In the genomic region with DNA sequence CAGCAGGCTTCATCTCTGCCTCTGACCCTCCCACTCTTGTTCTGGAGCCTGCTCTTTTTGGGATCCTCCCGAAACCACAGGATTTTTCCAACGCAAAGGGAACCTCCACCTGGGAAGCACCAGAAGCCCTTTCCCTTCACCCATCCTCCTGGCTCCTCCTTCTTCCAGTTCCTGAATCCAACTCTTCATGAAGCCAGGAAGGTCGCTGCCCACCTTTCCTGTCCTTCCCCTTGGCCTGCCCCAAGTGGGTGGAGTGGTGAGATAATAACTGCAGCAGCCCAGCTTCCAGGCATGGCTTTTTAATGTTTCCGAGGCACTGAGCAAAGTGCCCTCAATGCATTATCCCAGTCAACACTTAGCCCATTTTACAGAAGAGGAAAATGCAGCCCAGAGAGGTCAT, we compare ENCODE assay signal across 12 cellular contexts.
DNase-seq lines count a peak whose midpoint lies in the region; ATAC-seq and TF ChIP-seq lines count a peak whose summit lies in the region.
"Had no signal": no experiment of that assay in that cellular context is flagged by ENCODE, and none has a peak within 500 bp of the region (broad histone marks: within the 10 kb centered on the region; RNA-seq: fewer than 3 reads in every experiment).

No MANE protein-coding gene starts in this region.

- DNase-seq in right cardiac atrium (peak in 2 of 3 donors; percentile 24 to 55), right atrium auricular region (ENCODE audit: low spot score) (no peak), NCI-H226 (peak; percentile 68), neural progenitor cell (ENCODE audit: low spot score) (peak; percentile 13), glomerular visceral epithelial cell (ENCODE audit: extremely low spot score) (no peak), NCI-H82 treated with DMSO at 0.1 percent for 48 hours (lab: John Stamatoyannopoulos, UW; ENCODE audit: unreplicated experiment) (no peak)
- DNase-seq: CD8-positive, alpha-beta T cell; DMS79 treated with DMSO at 0.1 percent for 48 hours; GF-D8; GOT3 had no signal

- peaks cover 3% of the 10 kb centered on the region for H3K9me3 Mint-ChIP-seq in neural progenitor cell
- H3K9me3 Mint-ChIP-seq: CD8-positive, alpha-beta T cell had no signal

- peaks cover 6% of the 10 kb centered on the region for H3F3A ChIP-seq in neural progenitor cell (ENCODE audit: low read depth)

- H2AFZ ChIP-seq in neural progenitor cell (replicated peaks), result no peak overlapping the region

- H3K4me1 Mint-ChIP-seq in neural progenitor cell, result peaks cover 6% of the 10 kb centered on the region
- H3K4me1 Mint-ChIP-seq: B cell had no signal

- intact Hi-C loops in right cardiac atrium (cut with DNase I), result no loop called here

- no peak overlapping the region for H3K4me2 ChIP-seq in neural progenitor cell
- H3K4me2 ChIP-seq: BLaER1 treated with 17β-estradiol and CSF1 and Interleukin-3, amounts not matched to agents 10 nM and 100 nM had no signal

- H3K36me3 Mint-ChIP-seq in neural progenitor cell, result no peaks in the 10 kb centered on the region
- H3K36me3 Mint-ChIP-seq: CD8-positive, alpha-beta T cell had no signal

- H3K36me3 ChIP-seq in right atrium auricular region (no peaks in the 10 kb centered on the region), neural progenitor cell (no peaks in the 10 kb centered on the region)
- H3K36me3 ChIP-seq: BLaER1 treated with 17β-estradiol and CSF1 and Interleukin-3, amounts not matched to agents 10 nM and 100 nM had no signal

- H3K27ac ChIP-seq in right cardiac atrium (ENCODE audit: low read length), result no peak overlapping the region
- no peak overlapping the region for H3K27ac ChIP-seq in right atrium auricular region
- no peak overlapping the region for H3K27ac ChIP-seq in neural progenitor cell
- H3K27ac ChIP-seq: BLaER1 treated with 17β-estradiol and CSF1 and Interleukin-3, amounts not matched to agents 10 nM and 100 nM had no signal

- no peaks in the 10 kb centered on the region for H3K27me3 ChIP-seq in right cardiac atrium (ENCODE audit: control insufficient read depth, insufficient read depth)
- H3K27me3 ChIP-seq in right atrium auricular region, result no peaks in the 10 kb centered on the region
- H3K27me3 ChIP-seq in neural progenitor cell, result no peaks in the 10 kb centered on the region
- H3K27me3 ChIP-seq: BLaER1 treated with 17β-estradiol and CSF1 and Interleukin-3, amounts not matched to agents 10 nM and 100 nM had no signal

- H3K9me3 ChIP-seq in right cardiac atrium (ENCODE audit: control insufficient read depth, low read length) (no peaks in the 10 kb centered on the region), right atrium auricular region (no peaks in the 10 kb centered on the region), neural progenitor cell (ENCODE audit: low read depth) (no peaks in the 10 kb centered on the region)
- H3K9me3 ChIP-seq: BLaER1 treated with 17β-estradiol and CSF1 and Interleukin-3, amounts not matched to agents 10 nM and 100 nM had no signal

- peak in 1 of 2 donors; percentile 74 for ATAC-seq in right cardiac atrium
- ATAC-seq: CD8-positive, alpha-beta T cell had no signal

- no peak for TF ChIP-seq CTCF in right atrium auricular region (IDR thresholded peaks at IDR 0.05)
- TF ChIP-seq CTCF in neural progenitor cell (IDR thresholded peaks at IDR 0.05), result no peak

- no peaks in the 10 kb centered on the region for H3K79me2 ChIP-seq in neural progenitor cell (ENCODE audit: low read depth)

- WGBS in right cardiac atrium, result 74% methylated on average over 4 of the region's 4 CpGs

- H4K20me1 ChIP-seq in neural progenitor cell (ENCODE audit: low read depth), result no peaks in the 10 kb centered on the region
- H4K20me1 ChIP-seq: BLaER1 treated with 17β-estradiol and CSF1 and Interleukin-3, amounts not matched to agents 10 nM and 100 nM had no signal

- H3K4me3 ChIP-seq in right cardiac atrium (ENCODE audit: low read length) (no peak overlapping the region), right atrium auricular region (no peak overlapping the region), neural progenitor cell (no peak overlapping the region)
- H3K4me3 ChIP-seq: BLaER1 treated with 17β-estradiol and CSF1 and Interleukin-3, amounts not matched to agents 10 nM and 100 nM had no signal

- peak overlapping the region; percentile 78 for H3K27ac Mint-ChIP-seq in neural progenitor cell
- H3K27ac Mint-ChIP-seq: B cell; CD8-positive, alpha-beta T cell had no signal

- H3K27me3 Mint-ChIP-seq in neural progenitor cell (ENCODE audit: insufficient read depth, low read depth), result peaks cover 5% of the 10 kb centered on the region

- no peak overlapping the region for H3K9ac ChIP-seq in neural progenitor cell
- H3K9ac ChIP-seq: BLaER1 treated with 17β-estradiol and CSF1 and Interleukin-3, amounts not matched to agents 10 nM and 100 nM had no signal

- H3K4me1 ChIP-seq in right cardiac atrium (ENCODE audit: control insufficient read depth, insufficient read depth, low read length), result no peaks in the 10 kb centered on the region
- no peaks in the 10 kb centered on the region for H3K4me1 ChIP-seq in right atrium auricular region
- H3K4me1 ChIP-seq in neural progenitor cell, result peaks cover 6% of the 10 kb centered on the region
- H3K4me1 ChIP-seq: BLaER1 treated with 17β-estradiol and CSF1 and Interleukin-3, amounts not matched to agents 10 nM and 100 nM had no signal

- no peak overlapping the region for H3K4me3 Mint-ChIP-seq in neural progenitor cell
- H3K4me3 Mint-ChIP-seq: B cell; CD8-positive, alpha-beta T cell had no signal

Comparison
In these comparisons a context has a peak if more than half of its experiments do, and no peak if none do; other contexts are left out.
1. DNase-seq: peak in right cardiac atrium (2 of 3), NCI-H226 (single experiment) and neural progenitor cell (single experiment); none in right atrium auricular region (single experiment), glomerular visceral epithelial cell (single experiment) and NCI-H82 treated with DMSO at 0.1 percent for 48 hours (single experiment).